In genomic region chr10:125392140-125392539, GRCh38 we compare ENCODE assay signal across 1 cellular context.
A peak's percentile ranks its signal among the peaks of the same experiment; 100 is the strongest.
TF ChIP-seq lines count a peak whose summit lies in the region.

No MANE protein-coding gene starts in this region.

TF ChIP-seq in K562, 482 proteins besides CTCF, POLR2A, EP300 and RAD21 (continued from another document):
- TF ChIP-seq NR2C2 (CRISPR knock-in tag; IDR thresholded peaks at IDR 0.05) (no peak), NR2C2 (tag; IDR thresholded peaks at IDR 0.05) (0 out of 2 replicates have a peak, but pooled peaks have one; percentile 32), SETDB1 (IDR thresholded peaks at IDR 0.05; ENCODE audit: low read length) (no peak), ZSCAN32 (CRISPR knock-in tag; IDR thresholded peaks at IDR 0.05) (peak; percentile 93), CEBPB (tag; IDR thresholded peaks at IDR 0.05) (peak; percentile 62), ZNF668 (CRISPR knock-in tag; IDR thresholded peaks at IDR 0.05) (no peak), ZNF124 (CRISPR knock-in tag; IDR thresholded peaks at IDR 0.05) (no peak), NR0B1 (IDR thresholded peaks at IDR 0.05; ENCODE audit: partially characterized antibody) (no peak), MEIS2 (IDR thresholded peaks at IDR 0.05; ENCODE audit: partially characterized antibody) (peak; percentile 63), FOS (IDR thresholded peaks at IDR 0.05; ENCODE audit: extremely low read depth, insufficient read length) (no peak), ATF4 (CRISPR knock-in tag; IDR thresholded peaks at IDR 0.05) (peak; percentile 93), CEBPG (CRISPR knock-in tag; IDR thresholded peaks at IDR 0.05) (peak; percentile 75), CEBPG (tag; conservative IDR thresholded peaks at IDR 0.05 in 1 of 2, IDR thresholded peaks at IDR 0.05 in 1 of 2) (peak; percentile 89 to 96), ATF7 (IDR thresholded peaks at IDR 0.05) (peak; percentile 72; the same call in 1 of the 2 replicates), ZNF584 (CRISPR knock-in tag; IDR thresholded peaks at IDR 0.05; ENCODE audit: low read depth) (0 out of 2 replicates have a peak, but pooled peaks have one; percentile 35), MYC (IDR thresholded peaks at IDR 0.05; ENCODE audit: low read depth, low read length) (peak; percentile 51; the same call in 1 of the 2 replicates), MYC (CRISPR knock-in tag; IDR thresholded peaks at IDR 0.05; ENCODE audit: borderline replicate concordance, low read depth) (no peak), ZNF589 (CRISPR knock-in tag; IDR thresholded peaks at IDR 0.05; ENCODE audit: low read depth) (0 out of 2 replicates have a peak, but pooled peaks have one; percentile 52), L3MBTL2 (IDR thresholded peaks at IDR 0.05) (peak; percentile 81), MTA1 (IDR thresholded peaks at IDR 0.05; ENCODE audit: borderline replicate concordance) (no peak), KLF6 (CRISPR knock-in tag; IDR thresholded peaks at IDR 0.05; ENCODE audit: borderline replicate concordance) (0 out of 2 replicates have a peak, but pooled peaks have one; percentile 6), TRIM24 (IDR thresholded peaks at IDR 0.05) (peak in 1 of 2 experiments; percentile 70; a peak in 2 of 4 replicates)
- TF ChIP-seq, protein P1, sequence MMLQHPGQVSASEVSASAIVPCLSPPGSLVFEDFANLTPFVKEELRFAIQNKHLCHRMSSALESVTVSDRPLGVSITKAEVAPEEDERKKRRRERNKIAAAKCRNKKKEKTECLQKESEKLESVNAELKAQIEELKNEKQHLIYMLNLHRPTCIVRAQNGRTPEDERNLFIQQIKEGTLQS (IDR thresholded peaks at IDR 0.05) = peak; percentile 83
- TF ChIP-seq, protein P1 (CRISPR knock-in tag; conservative IDR thresholded peaks at IDR 0.05) = no peak
- TF ChIP-seq, protein P2, sequence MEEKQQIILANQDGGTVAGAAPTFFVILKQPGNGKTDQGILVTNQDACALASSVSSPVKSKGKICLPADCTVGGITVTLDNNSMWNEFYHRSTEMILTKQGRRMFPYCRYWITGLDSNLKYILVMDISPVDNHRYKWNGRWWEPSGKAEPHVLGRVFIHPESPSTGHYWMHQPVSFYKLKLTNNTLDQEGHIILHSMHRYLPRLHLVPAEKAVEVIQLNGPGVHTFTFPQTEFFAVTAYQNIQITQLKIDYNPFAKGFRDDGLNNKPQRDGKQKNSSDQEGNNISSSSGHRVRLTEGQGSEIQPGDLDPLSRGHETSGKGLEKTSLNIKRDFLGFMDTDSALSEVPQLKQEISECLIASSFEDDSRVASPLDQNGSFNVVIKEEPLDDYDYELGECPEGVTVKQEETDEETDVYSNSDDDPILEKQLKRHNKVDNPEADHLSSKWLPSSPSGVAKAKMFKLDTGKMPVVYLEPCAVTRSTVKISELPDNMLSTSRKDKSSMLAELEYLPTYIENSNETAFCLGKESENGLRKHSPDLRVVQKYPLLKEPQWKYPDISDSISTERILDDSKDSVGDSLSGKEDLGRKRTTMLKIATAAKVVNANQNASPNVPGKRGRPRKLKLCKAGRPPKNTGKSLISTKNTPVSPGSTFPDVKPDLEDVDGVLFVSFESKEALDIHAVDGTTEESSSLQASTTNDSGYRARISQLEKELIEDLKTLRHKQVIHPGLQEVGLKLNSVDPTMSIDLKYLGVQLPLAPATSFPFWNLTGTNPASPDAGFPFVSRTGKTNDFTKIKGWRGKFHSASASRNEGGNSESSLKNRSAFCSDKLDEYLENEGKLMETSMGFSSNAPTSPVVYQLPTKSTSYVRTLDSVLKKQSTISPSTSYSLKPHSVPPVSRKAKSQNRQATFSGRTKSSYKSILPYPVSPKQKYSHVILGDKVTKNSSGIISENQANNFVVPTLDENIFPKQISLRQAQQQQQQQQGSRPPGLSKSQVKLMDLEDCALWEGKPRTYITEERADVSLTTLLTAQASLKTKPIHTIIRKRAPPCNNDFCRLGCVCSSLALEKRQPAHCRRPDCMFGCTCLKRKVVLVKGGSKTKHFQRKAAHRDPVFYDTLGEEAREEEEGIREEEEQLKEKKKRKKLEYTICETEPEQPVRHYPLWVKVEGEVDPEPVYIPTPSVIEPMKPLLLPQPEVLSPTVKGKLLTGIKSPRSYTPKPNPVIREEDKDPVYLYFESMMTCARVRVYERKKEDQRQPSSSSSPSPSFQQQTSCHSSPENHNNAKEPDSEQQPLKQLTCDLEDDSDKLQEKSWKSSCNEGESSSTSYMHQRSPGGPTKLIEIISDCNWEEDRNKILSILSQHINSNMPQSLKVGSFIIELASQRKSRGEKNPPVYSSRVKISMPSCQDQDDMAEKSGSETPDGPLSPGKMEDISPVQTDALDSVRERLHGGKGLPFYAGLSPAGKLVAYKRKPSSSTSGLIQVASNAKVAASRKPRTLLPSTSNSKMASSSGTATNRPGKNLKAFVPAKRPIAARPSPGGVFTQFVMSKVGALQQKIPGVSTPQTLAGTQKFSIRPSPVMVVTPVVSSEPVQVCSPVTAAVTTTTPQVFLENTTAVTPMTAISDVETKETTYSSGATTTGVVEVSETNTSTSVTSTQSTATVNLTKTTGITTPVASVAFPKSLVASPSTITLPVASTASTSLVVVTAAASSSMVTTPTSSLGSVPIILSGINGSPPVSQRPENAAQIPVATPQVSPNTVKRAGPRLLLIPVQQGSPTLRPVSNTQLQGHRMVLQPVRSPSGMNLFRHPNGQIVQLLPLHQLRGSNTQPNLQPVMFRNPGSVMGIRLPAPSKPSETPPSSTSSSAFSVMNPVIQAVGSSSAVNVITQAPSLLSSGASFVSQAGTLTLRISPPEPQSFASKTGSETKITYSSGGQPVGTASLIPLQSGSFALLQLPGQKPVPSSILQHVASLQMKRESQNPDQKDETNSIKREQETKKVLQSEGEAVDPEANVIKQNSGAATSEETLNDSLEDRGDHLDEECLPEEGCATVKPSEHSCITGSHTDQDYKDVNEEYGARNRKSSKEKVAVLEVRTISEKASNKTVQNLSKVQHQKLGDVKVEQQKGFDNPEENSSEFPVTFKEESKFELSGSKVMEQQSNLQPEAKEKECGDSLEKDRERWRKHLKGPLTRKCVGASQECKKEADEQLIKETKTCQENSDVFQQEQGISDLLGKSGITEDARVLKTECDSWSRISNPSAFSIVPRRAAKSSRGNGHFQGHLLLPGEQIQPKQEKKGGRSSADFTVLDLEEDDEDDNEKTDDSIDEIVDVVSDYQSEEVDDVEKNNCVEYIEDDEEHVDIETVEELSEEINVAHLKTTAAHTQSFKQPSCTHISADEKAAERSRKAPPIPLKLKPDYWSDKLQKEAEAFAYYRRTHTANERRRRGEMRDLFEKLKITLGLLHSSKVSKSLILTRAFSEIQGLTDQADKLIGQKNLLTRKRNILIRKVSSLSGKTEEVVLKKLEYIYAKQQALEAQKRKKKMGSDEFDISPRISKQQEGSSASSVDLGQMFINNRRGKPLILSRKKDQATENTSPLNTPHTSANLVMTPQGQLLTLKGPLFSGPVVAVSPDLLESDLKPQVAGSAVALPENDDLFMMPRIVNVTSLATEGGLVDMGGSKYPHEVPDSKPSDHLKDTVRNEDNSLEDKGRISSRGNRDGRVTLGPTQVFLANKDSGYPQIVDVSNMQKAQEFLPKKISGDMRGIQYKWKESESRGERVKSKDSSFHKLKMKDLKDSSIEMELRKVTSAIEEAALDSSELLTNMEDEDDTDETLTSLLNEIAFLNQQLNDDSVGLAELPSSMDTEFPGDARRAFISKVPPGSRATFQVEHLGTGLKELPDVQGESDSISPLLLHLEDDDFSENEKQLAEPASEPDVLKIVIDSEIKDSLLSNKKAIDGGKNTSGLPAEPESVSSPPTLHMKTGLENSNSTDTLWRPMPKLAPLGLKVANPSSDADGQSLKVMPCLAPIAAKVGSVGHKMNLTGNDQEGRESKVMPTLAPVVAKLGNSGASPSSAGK (IDR thresholded peaks at IDR 0.05) = 0 out of 2 replicates have a peak, but pooled peaks have one; percentile 27
